ENCODE assay signal across 11 cellular contexts in genomic region chr4:125728568-125728967, GRCh38.
DNase-seq lines count a peak whose midpoint lies in the region; ATAC-seq, FAIRE-seq and TF ChIP-seq lines count a peak whose summit lies in the region.
"Had no signal": no experiment of that assay in that cellular context is flagged by ENCODE, and none has a peak within 500 bp of the region (broad histone marks: within the 10 kb centered on the region; RNA-seq: fewer than 3 reads in every experiment).

No MANE protein-coding gene starts in this region.

- no peak overlapping the region for H3K9ac ChIP-seq in HUES48 (ENCODE audit: low read depth, low read length)

- no peak for TF ChIP-seq CTCF in AG04449 (IDR thresholded peaks at IDR 0.05; ENCODE audit: insufficient read depth, low read length, missing control alignments)
- no peak for TF ChIP-seq CTCF in bronchial epithelial cell (IDR thresholded peaks at IDR 0.05; ENCODE audit: insufficient read depth, low read length, severe bottlenecking)
- TF ChIP-seq CTCF in left lung (IDR thresholded peaks at IDR 0.05): no peak

- POLR2A ChIA-PET in AG04449 (lab: Yijun Ruan, JAX): no interaction called here

- H3K9me3 ChIP-seq in HUES48 (ENCODE audit: control insufficient read depth, insufficient read depth, low read length) (no peaks in the 10 kb centered on the region), left lung (no peaks in the 10 kb centered on the region)

- H3K27ac ChIP-seq in HUES48 (ENCODE audit: low read depth, low read length): peak overlapping the region; percentile 3
- peak overlapping the region; percentile 4 to 53 for H3K27ac ChIP-seq in left lung
- H3K27ac ChIP-seq: SK-N-MC had no signal

- H3K27me3 ChIP-seq in HUES48 (ENCODE audit: control insufficient read depth, insufficient read depth, low read length) (no peaks in the 10 kb centered on the region), bronchial epithelial cell (ENCODE audit: control insufficient read depth, insufficient read depth, low read length) (no peaks in the 10 kb centered on the region), left lung (no peaks in the 10 kb centered on the region)

- intact Hi-C loops in left lung (cut with DNase I): no loop called here

- H3K36me3 ChIP-seq in HUES48 (ENCODE audit: control insufficient read depth, insufficient read depth, low read length): no peaks in the 10 kb centered on the region
- H3K36me3 ChIP-seq in bronchial epithelial cell (ENCODE audit: control insufficient read depth, insufficient read depth, low read length): no peaks in the 10 kb centered on the region
- H3K36me3 ChIP-seq in left lung: no peaks in the 10 kb centered on the region

- H3K4me1 ChIP-seq in HUES48 (ENCODE audit: control insufficient read depth, insufficient read depth, low read length): peaks cover 41% of the 10 kb centered on the region
- peaks cover 0 to 4% of the 10 kb centered on the region in 2 donors for H3K4me1 ChIP-seq in left lung

- DNase-seq in AG04449 (ENCODE audit: low read depth, low spot score) (peak; percentile 92), bronchial epithelial cell (ENCODE audit: low read depth) (peak; percentile 99), left lung (peak in 1 of 2 donors; percentile 49)
- no peak for DNase-seq in stimulated activated CD4-positive, alpha-beta T cell treated with anti-CD3 and anti-CD28 coated beads, Interleukin-2, amount 100 ng/mL, for 24 hours
- DNase-seq: CD4-positive, CD25-positive, alpha-beta regulatory T cell; nucleus accumbens had no signal

- H3K4me3 ChIP-seq in AG04449 (ENCODE audit: low read depth, low read length) (no peak overlapping the region), HUES48 (ENCODE audit: low read depth, low read length) (no peak overlapping the region), bronchial epithelial cell (ENCODE audit: low read depth, low read length) (no peak overlapping the region), left lung (no peak overlapping the region)
- H3K4me3 ChIP-seq: SK-N-MC had no signal

- peak; percentile 86 for ATAC-seq in left lung
- ATAC-seq in HG03108 (IDR thresholded peaks at IDR 0.05; ENCODE audit: unreplicated experiment): no peak
- ATAC-seq in HG02642 (IDR thresholded peaks at IDR 0.05; ENCODE audit: poor library complexity, unreplicated experiment): no peak
- ATAC-seq in GM21528 (IDR thresholded peaks at IDR 0.05; ENCODE audit: low FRiP score, unreplicated experiment): no peak

- FAIRE-seq in bronchial epithelial cell (lab: Jason Lieb, UNC): peak; percentile 98

- CTCF ChIA-PET in AG04449 (lab: Yijun Ruan, JAX): interaction anchor here (1.2 to 1.5 kb wide), 3 partner anchors 11 to 414 kb away, joined by 3 to 5 read pairs (median 3); partner anchors contain the start of gene FAT4

Comparison
In these comparisons a context has a peak if more than half of its experiments do, and no peak if none do; other contexts are left out.
1. DNase-seq: peak in AG04449 (single experiment) and bronchial epithelial cell (single experiment); none in stimulated activated CD4-positive, alpha-beta T cell treated with anti-CD3 and anti-CD28 coated beads, Interleukin-2, amount 100 ng/mL, for 24 hours (0 of 2).